ENCODE assay signal across 18 cellular contexts in the genomic region with DNA sequence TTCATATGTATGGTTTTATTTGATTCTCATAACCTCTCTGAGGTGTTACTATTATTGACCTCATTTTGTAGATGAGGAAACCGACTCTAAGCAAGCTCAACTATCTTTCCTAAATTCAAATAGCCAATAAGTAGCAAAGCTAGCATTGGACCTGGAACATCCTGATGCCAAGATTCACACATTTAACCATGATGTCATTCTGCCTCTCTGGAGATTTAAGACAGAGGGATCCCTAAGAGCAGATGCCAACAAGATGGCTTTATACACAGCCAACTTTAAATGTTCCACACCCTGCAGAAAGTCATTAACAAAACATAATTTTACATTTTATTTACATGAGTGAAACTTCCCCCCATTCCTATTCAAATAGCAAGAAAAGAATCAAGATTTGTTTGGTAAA. TPM values are rescaled to one million over a fixed set of nuclear protein-coding genes. Genes with fewer than 3 reads are reported as not detected.
DNase-seq lines count a peak whose midpoint lies in the region; ATAC-seq and TF ChIP-seq lines count a peak whose summit lies in the region.
"Had no signal": no experiment of that assay in that cellular context is flagged by ENCODE, and none has a peak within 500 bp of the region (broad histone marks: within the 10 kb centered on the region; RNA-seq: fewer than 3 reads in every experiment).

No MANE protein-coding gene starts in this region.

- no peaks in the 10 kb centered on the region for H3K9me3 Mint-ChIP-seq in natural killer cell treated with Interleukin-12 subunit alpha and Interleukin-12 subunit beta and Interleukin-15 and Interleukin-18, amount 100 ng/mL, for 72 hours
- no peaks in the 10 kb centered on the region for H3K9me3 Mint-ChIP-seq in natural killer cell
- H3K9me3 Mint-ChIP-seq: CD4-positive, alpha-beta memory T cell had no signal

- H3K27ac Mint-ChIP-seq in natural killer cell treated with Interleukin-12 subunit alpha and Interleukin-12 subunit beta and Interleukin-15 and Interleukin-18, amount 100 ng/mL, for 72 hours = peak overlapping the region in 1 of 2 donors; percentile 22
- no peak overlapping the region for H3K27ac Mint-ChIP-seq in natural killer cell
- H3K27ac Mint-ChIP-seq: CD4-positive, alpha-beta memory T cell had no signal

- no peak for ATAC-seq in natural killer cell treated with Interleukin-12 subunit alpha and Interleukin-12 subunit beta and Interleukin-15 and Interleukin-18, amount 100 ng/mL, for 72 hours
- ATAC-seq in natural killer cell = no peak
- ATAC-seq in GM18505 (IDR thresholded peaks at IDR 0.05; ENCODE audit: unreplicated experiment) = no peak
- ATAC-seq: GM12878 had no signal

- TF ChIP-seq POLR2A in GM18505 (IDR thresholded peaks at IDR 0.05; ENCODE audit: borderline replicate concordance, extremely low read depth, insufficient read depth, insufficient read length) = no peak

- no peaks in the 10 kb centered on the region for H3K36me3 Mint-ChIP-seq in natural killer cell treated with Interleukin-12 subunit alpha and Interleukin-12 subunit beta and Interleukin-15 and Interleukin-18, amount 100 ng/mL, for 72 hours
- H3K36me3 Mint-ChIP-seq in natural killer cell = no peaks in the 10 kb centered on the region
- H3K36me3 Mint-ChIP-seq: CD4-positive, alpha-beta memory T cell had no signal

- no peak for DNase-seq in natural killer cell treated with Interleukin-12 subunit alpha and Interleukin-12 subunit beta and Interleukin-15 and Interleukin-18, amount 100 ng/mL, for 72 hours (ENCODE audit: low spot score)
- DNase-seq in natural killer cell = no peak
- DNase-seq in NCI-H69 (lab: John Stamatoyannopoulos, UW) = peak; percentile 27
- DNase-seq in myocyte (ENCODE audit: low read depth) = peak; percentile 10
- no peak for DNase-seq in putamen (ENCODE audit: low spot score)
- DNase-seq: C1 segment of cervical spinal cord; Calu3; CD4-positive, alpha-beta memory T cell; COR-L47; DMS79; EL; GDM1; GM23248; H7; HCEC 1CT had no signal

- H3K4me3 Mint-ChIP-seq in natural killer cell treated with Interleukin-12 subunit alpha and Interleukin-12 subunit beta and Interleukin-15 and Interleukin-18, amount 100 ng/mL, for 72 hours = peak overlapping the region; percentile 23
- no peak overlapping the region for H3K4me3 Mint-ChIP-seq in natural killer cell
- H3K4me3 Mint-ChIP-seq: CD4-positive, alpha-beta memory T cell had no signal

- H3K27me3 Mint-ChIP-seq in natural killer cell treated with Interleukin-12 subunit alpha and Interleukin-12 subunit beta and Interleukin-15 and Interleukin-18, amount 100 ng/mL, for 72 hours = no peaks in the 10 kb centered on the region
- H3K27me3 Mint-ChIP-seq in natural killer cell (ENCODE audit: low read depth in 2 of 2) = no peaks in the 10 kb centered on the region

- intact Hi-C loops in natural killer cell (cut with micrococcal nuclease) = no loop called here

- peaks cover 16 to 22% of the 10 kb centered on the region in 2 donors for H3K4me1 Mint-ChIP-seq in natural killer cell treated with Interleukin-12 subunit alpha and Interleukin-12 subunit beta and Interleukin-15 and Interleukin-18, amount 100 ng/mL, for 72 hours (ENCODE audit: low read depth in 2 of 2)
- peaks cover 10 to 16% of the 10 kb centered on the region in 2 donors for H3K4me1 Mint-ChIP-seq in natural killer cell
- H3K4me1 Mint-ChIP-seq: CD4-positive, alpha-beta memory T cell had no signal

- no peak for TF ChIP-seq CTCF in natural killer cell (IDR thresholded peaks at IDR 0.05)

RNA-seq across cellular contexts. Expression of a gene that starts 7.4 kb away (rescaled TPM):
- 10 to 100 TPM; 11.6 to 14.1 TPM for total RNA-seq in natural killer cell treated with Interleukin-12 subunit alpha and Interleukin-12 subunit beta and Interleukin-15 and Interleukin-18, amount 100 ng/mL, for 72 hours
- total RNA-seq in natural killer cell (100 to 1,000 TPM in 1 of 3 donors, 10 to 100 TPM in 2; 95.8 to 101 (median 96.6) TPM), myocyte (1.4 and 1.8 TPM in 2 replicates)
- polyA plus RNA-seq in myocyte (2012) = 0.24 TPM
- polyA plus RNA-seq: BJ had no signal

Comparison
In these comparisons a context has a peak if more than half of its experiments do, and no peak if none do; other contexts are left out.
1. RNA of a gene that starts 7.4 kb away (total RNA-seq): 95.8 to 101 TPM in natural killer cell; 11.6 to 14.1 TPM in natural killer cell treated with Interleukin-12 subunit alpha and Interleukin-12 subunit beta and Interleukin-15 and Interleukin-18, amount 100 ng/mL, for 72 hours and 1.4 to 1.8 TPM in myocyte; every median in the first group is over 4 times any median in the second.
2. DNase-seq: peak in NCI-H69 (single experiment) and myocyte (single experiment); none in natural killer cell treated with Interleukin-12 subunit alpha and Interleukin-12 subunit beta and Interleukin-15 and Interleukin-18, amount 100 ng/mL, for 72 hours (single experiment), natural killer cell (single experiment) and putamen (single experiment).